Comparison of ENCODE assay signal across 13 cellular contexts in genomic region chr17:3730881-3731429, GRCh38. TPM values are rescaled to one million over a fixed set of nuclear protein-coding genes. Genes with fewer than 3 reads are reported as not detected.
A peak's percentile ranks its signal among the peaks of the same experiment; 100 is the strongest.
DNase-seq lines count a peak whose midpoint lies in the region; ATAC-seq and TF ChIP-seq lines count a peak whose summit lies in the region.
"Had no signal": no experiment of that assay in that cellular context is flagged by ENCODE, and none has a peak within 500 bp of the region (broad histone marks: within the 10 kb centered on the region; RNA-seq: fewer than 3 reads in every experiment).

No MANE protein-coding gene starts in this region.

- CTCF ChIA-PET in HEK293T (lab: Yijun Ruan, JAX) = no interaction called here

- ATAC-seq in left cardiac atrium (peak; percentile 40 to 54), Right ventricle myocardium inferior (no peak), HG03439 (IDR thresholded peaks at IDR 0.05; ENCODE audit: unreplicated experiment) (no peak), GM19467 (IDR thresholded peaks at IDR 0.05; ENCODE audit: unreplicated experiment) (no peak)

- intact Hi-C loops in left cardiac atrium (cut with DNase I) = loop anchor here (10.0 kb wide), 4 partner anchors 84 to 344 kb away; partner anchors contain the start of gene NCBP3 (in 1 of the 2)
- intact Hi-C loops in Right ventricle myocardium inferior (cut with DNase I) = loop anchor here (10.0 kb wide), 1 partner anchor 344 kb away; no protein-coding TSS in a partner anchor

- in situ Hi-C loops in astrocyte of the spinal cord (cut with HindIII; ENCODE audit: low sequenced_read_pairs) = no loop called here

- POLR2A ChIA-PET in HEK293T (lab: Yijun Ruan, JAX) = no interaction called here

- H3K4me3 ChIP-seq in astrocyte of the spinal cord (ENCODE audit: low read depth, low read length) = no peak overlapping the region
- H3K4me3 ChIP-seq: PC-9 had no signal

- TF ChIP-seq CTCF in astrocyte of the spinal cord (IDR thresholded peaks at IDR 0.05; ENCODE audit: low read depth, low read length) = no peak

- DNase-seq in left cardiac atrium (no peak), Right ventricle myocardium inferior (ENCODE audit: missing footprints) (no peak), astrocyte of the spinal cord (ENCODE audit: low read depth, low spot score) (peak; percentile 35), kidney tubule cell (ENCODE audit: low spot score) (peak; percentile 38), NCI-H187 (lab: John Stamatoyannopoulos, UW) (no peak), HEK293T (ENCODE audit: extremely low spot score) (no peak)
- DNase-seq: activated CD4-positive, alpha-beta T cell treated with anti-CD3 and anti-CD28 coated beads for 4 hours; NCI-H1105 treated with DMSO at 0.1 percent for 48 hours; NCI-H446; nucleus accumbens; PC-9 had no signal

TF ChIP-seq in HEK293T, 16 proteins besides CTCF, POLR2A, EP300 and RAD21:
- TF ChIP-seq FOXA1 (IDR thresholded peaks at IDR 0.05) (no peak), SUZ12 (IDR thresholded peaks at IDR 0.05) (no peak), FOXM1 (IDR thresholded peaks at IDR 0.05; ENCODE audit: borderline replicate concordance) (no peak), L3MBTL2 (conservative IDR thresholded peaks at IDR 0.05) (no peak), ARNT (IDR thresholded peaks at IDR 0.05) (no peak)
TF ChIP-seq in HEK293T: peak in this region for 0.

RNA-seq across cellular contexts. Expression of gene HASPIN, which starts 7.3 kb away (rescaled TPM):
- total RNA-seq in left cardiac atrium (under 1 TPM; 0.16 to 0.47 TPM), Right ventricle myocardium inferior (0.22 TPM)

RNA-seq across cellular contexts. Expression of gene P2RX5, which starts 35.0 kb away (rescaled TPM):
- total RNA-seq in left cardiac atrium (10 to 100 TPM in 1 of 2 donors, 1 to 10 TPM in 1; 7.7 to 13.5 TPM), Right ventricle myocardium inferior (19.4 TPM)

Comparison
In these comparisons a context has a peak if more than half of its experiments do, and no peak if none do; other contexts are left out.
1. ATAC-seq: peak in left cardiac atrium (2 of 2); none in Right ventricle myocardium inferior (single experiment), HG03439 (single experiment) and GM19467 (single experiment).
2. DNase-seq: peak in astrocyte of the spinal cord (single experiment) and kidney tubule cell (single experiment); none in left cardiac atrium (single experiment), Right ventricle myocardium inferior (single experiment), NCI-H187 (0 of 2) and HEK293T (single experiment).